Comparison of ENCODE assay signal across 9 cellular contexts in the genomic region with DNA sequence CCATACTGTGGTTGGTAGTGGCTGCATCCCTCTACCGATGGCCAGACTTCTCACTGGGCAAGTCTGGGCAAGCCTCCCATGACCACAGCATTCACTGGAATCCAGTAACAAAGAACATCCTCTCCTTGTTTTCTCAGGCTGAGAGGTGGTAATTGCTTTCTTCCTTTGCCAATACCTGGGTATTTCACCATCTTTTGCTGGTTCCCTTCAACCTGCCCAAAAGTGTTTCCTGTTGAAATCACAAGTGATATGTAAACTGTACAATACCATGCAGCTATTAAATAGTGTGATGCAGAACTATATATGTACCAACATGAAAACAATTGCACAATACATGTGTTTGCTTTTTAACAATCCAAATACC. TPM values are rescaled to one million over a fixed set of nuclear protein-coding genes. Genes with fewer than 3 reads are reported as not detected.
DNase-seq lines count a peak whose midpoint lies in the region; ATAC-seq, FAIRE-seq and TF ChIP-seq lines count a peak whose summit lies in the region.
"Had no signal": no experiment of that assay in that cellular context is flagged by ENCODE, and none has a peak within 500 bp of the region (broad histone marks: within the 10 kb centered on the region; RNA-seq: fewer than 3 reads in every experiment).

A gene (minus strand): TSS at position 55 of the 364 bp plus-strand sequence. CDS start 42,240 bp downstream, outside the sequence.

- H3K27ac ChIP-seq in H1 (ENCODE audit: low read depth, low read length) (peak within 1 kb of the TSS; percentile 80), neuronal stem cell (replicated peaks; ENCODE audit: low read length) (peak within 1 kb of the TSS; percentile 36)

- H3K9ac ChIP-seq in H1 (replicated peaks in 1 of 4; ENCODE audit: extremely low read depth in 1 of 4, low read depth in 3 of 4, low read length in 3 of 4) = peak within 1 kb of the TSS in 3 of 4 experiments; percentile 44 to 72 (median 61); a peak in 5 of 7 replicates
- no peak within 1 kb of the TSS for H3K9ac ChIP-seq in neuronal stem cell (ENCODE audit: low read depth, low read length, poor library complexity)

- peaks cover 0 to 8% (median 1%) of the 10 kb centered on the region in 4 experiments; a peak in 2 of 7 replicates for H3K4me1 ChIP-seq in H1 (replicated peaks in 1 of 4; ENCODE audit: control insufficient read depth in 3 of 4, insufficient read depth in 4 of 4, low read length in 3 of 4)
- H3K4me1 ChIP-seq in neuronal stem cell (ENCODE audit: control insufficient read depth in 2 of 2, insufficient read depth in 1 of 2, low read depth in 1 of 2, low read length in 2 of 2) = peaks cover 5 to 13% of the 10 kb centered on the region in 2 donors

- H2BK120ac ChIP-seq in H1 (replicated peaks; ENCODE audit: low read depth, low read length) (peak within 1 kb of the TSS; percentile 99), neuronal stem cell (ENCODE audit: low read depth, low read length) (no peak within 1 kb of the TSS)

- WGBS in H1 (ENCODE audit: extremely low coverage in 1 of 2, insufficient coverage in 1 of 2, insufficient read length in 1 of 2, insufficient replicate concordance in 2 of 2, low coverage in 1 of 2, low lambda C conversion rate in 2 of 2, missing lambda C conversion rate in 1 of 2), 2 experiments = 38% methylated on average over 1 of the region's 1 CpG; no CpG with 5 or more reads in 1 of the 2 experiments
- no CpG with 5 or more reads among the region's 1 CpG for WGBS in neuronal stem cell (ENCODE audit: extremely low coverage in 2 of 2, insufficient read length in 2 of 2, insufficient replicate concordance in 1 of 2), 2 donors

- no peak within 1 kb of the TSS for H2AK5ac ChIP-seq in H1 (ENCODE audit: low read depth, low read length)
- H2AK5ac ChIP-seq in neuronal stem cell (ENCODE audit: low read depth, low read length) = no peak within 1 kb of the TSS

- no peaks in the 10 kb centered on the region for H3K23me2 ChIP-seq in H1 (ENCODE audit: low read depth, low read length)

- no peak within 1 kb of the TSS for H2BK15ac ChIP-seq in H1 (ENCODE audit: low read length)
- H2BK15ac ChIP-seq in neuronal stem cell (ENCODE audit: low read length) = no peak within 1 kb of the TSS

- H3K79me2 ChIP-seq in H1 (ENCODE audit: control insufficient read depth in 1 of 2, insufficient read depth in 2 of 2, low read length in 2 of 2) = peaks cover 0 to 26% of the 10 kb centered on the region in 2 experiments; a peak in 2 of 4 replicates

- H4K5ac ChIP-seq in H1 (ENCODE audit: insufficient read length, low read depth, low read length) = peak within 1 kb of the TSS; percentile 92

- H3K4me3 ChIP-seq in H1 (ENCODE audit: extremely low read depth in 1 of 4, insufficient read depth in 2 of 4, low read depth in 3 of 4, low read length in 4 of 4) = peak within 1 kb of the TSS; percentile 25 to 63 (median 42)
- H3K4me3 ChIP-seq in neuronal stem cell (ENCODE audit: low read length in 2 of 2) = peak within 1 kb of the TSS; percentile 51 to 76

- H3K4ac ChIP-seq in H1 (replicated peaks; ENCODE audit: insufficient read length, low read depth, low read length) (peak within 1 kb of the TSS; percentile 92), neuronal stem cell (ENCODE audit: low read length) (no peak within 1 kb of the TSS)

- H3K56ac ChIP-seq in H1 (replicated peaks; ENCODE audit: insufficient read length, low read depth, low read length) = peak within 1 kb of the TSS; percentile 93

- H2BK20ac ChIP-seq in H1 (ENCODE audit: low read length) = no peak within 1 kb of the TSS

- TF ChIP-seq RAD21 in H1 (IDR thresholded peaks at IDR 0.05 in 1 of 2, conservative IDR thresholded peaks at IDR 0.05 in 1 of 2; ENCODE audit: low read depth in 2 of 2, low read length in 2 of 2) = no peak

- H4K8ac ChIP-seq in H1 (ENCODE audit: extremely low read depth, insufficient read depth, low read length) (no peak within 1 kb of the TSS), neuronal stem cell (ENCODE audit: low read depth, low read length) (no peak within 1 kb of the TSS)

- H3K4me2 ChIP-seq in H1 (ENCODE audit: insufficient read depth in 1 of 2, low read depth in 2 of 2, low read length in 2 of 2) (peak within 1 kb of the TSS; percentile 54 to 65), neuronal stem cell (ENCODE audit: insufficient read depth, low read length, poor library complexity, severe bottlenecking) (no peak within 1 kb of the TSS)

- H3K18ac ChIP-seq in H1 (ENCODE audit: extremely low read depth, low read length) = peak within 1 kb of the TSS; percentile 76; the same call in 1 of the 2 replicates
- no peak within 1 kb of the TSS for H3K18ac ChIP-seq in neuronal stem cell (ENCODE audit: low read length)

- no peaks in the 10 kb centered on the region for H4K20me1 ChIP-seq in H1 (replicated peaks in 1 of 2; ENCODE audit: control insufficient read depth in 1 of 2, insufficient read depth in 2 of 2, low read length in 2 of 2)

- no peaks in the 10 kb centered on the region for H3K27me3 ChIP-seq in H1 (replicated peaks in 1 of 4; ENCODE audit: control insufficient read depth in 3 of 4, extremely low read depth in 1 of 4, insufficient read depth in 3 of 4, low read length in 3 of 4)
- no peaks in the 10 kb centered on the region for H3K27me3 ChIP-seq in neuronal stem cell (ENCODE audit: control insufficient read depth in 3 of 3, insufficient read depth in 3 of 3, low read depth in 1 of 3, low read length in 3 of 3)

- peak within 1 kb of the TSS; percentile 88; the same call in 1 of the 2 replicates for H2BK5ac ChIP-seq in H1 (ENCODE audit: low read depth, low read length)
- no peak within 1 kb of the TSS for H2BK5ac ChIP-seq in neuronal stem cell (ENCODE audit: low read length)

- POLR2A ChIA-PET in H1 (lab: Charles Lee; ENCODE audit: partially characterized antibody) = no interaction called here

- H3K23ac ChIP-seq in H1 (ENCODE audit: insufficient read length) = no peak within 1 kb of the TSS
- H3K23ac ChIP-seq in neuronal stem cell (ENCODE audit: low read depth, low read length, poor library complexity) = no peak within 1 kb of the TSS

- TF ChIP-seq POLR2A in GM12891 (IDR thresholded peaks at IDR 0.05; ENCODE audit: low read depth, low read length) (no peak), H1 (IDR thresholded peaks at IDR 0.05; ENCODE audit: control extremely low read depth in 1 of 2, low read depth in 2 of 2, low read length in 2 of 2) (peak in 1 of 2 experiments; percentile 81; a peak in 2 of 3 replicates)

- CTCF ChIA-PET in H1 (lab: Charles Lee; ENCODE audit: partially characterized antibody) = no interaction called here

- no peaks in the 10 kb centered on the region for H3K79me1 ChIP-seq in H1 (ENCODE audit: low read depth, low read length)
- H3K79me1 ChIP-seq in neuronal stem cell (ENCODE audit: low read depth, low read length) = no peaks in the 10 kb centered on the region

- TF ChIP-seq CTCF in H1 (IDR thresholded peaks at IDR 0.05; ENCODE audit: control extremely low read depth in 1 of 3, insufficient read depth in 1 of 3, low read depth in 1 of 3, low read length in 3 of 3) = no peak

- H3K14ac ChIP-seq in H1 (ENCODE audit: insufficient read length) (no peak within 1 kb of the TSS), neuronal stem cell (ENCODE audit: low read length) (no peak within 1 kb of the TSS)

- H3K9me3 ChIP-seq in H1 (ENCODE audit: insufficient read depth in 2 of 2, low read depth in 1 of 2, low read length in 1 of 2) (no peaks in the 10 kb centered on the region), neuronal stem cell (replicated peaks in 1 of 2; ENCODE audit: control insufficient read depth in 2 of 2, insufficient read depth in 1 of 2, low read depth in 1 of 2, low read length in 2 of 2) (no peaks in the 10 kb centered on the region)

- H2AFZ ChIP-seq in H1 (ENCODE audit: low read length) (peak within 1 kb of the TSS; percentile 89), neuronal stem cell (ENCODE audit: low read length) (peak within 1 kb of the TSS; percentile 89)

- FAIRE-seq in GM12891 (lab: Jason Lieb, UNC) = no peak
- no peak for FAIRE-seq in H1 (lab: Jason Lieb, UNC)

- DNase-seq in GM12891 (ENCODE audit: insufficient read length, low spot score) = no peak
- peak; percentile 41 for DNase-seq in NCI-H345 treated with DMSO at 0.1 percent for 48 hours (lab: John Stamatoyannopoulos, UW; ENCODE audit: unreplicated experiment)
- DNase-seq in H1 (ENCODE audit: low read depth in 1 of 2, low spot score in 2 of 2) = peak in 1 of 2 experiments; percentile 7
- no peak for DNase-seq in neuronal stem cell (ENCODE audit: low spot score)
- DNase-seq in retina = no peak
- no peak for DNase-seq in stimulated activated naive CD4-positive, alpha-beta T cell (lab: John Stamatoyannopoulos, UW)
- DNase-seq: naive thymus-derived CD8-positive, alpha-beta T cell had no signal

- no peak for ATAC-seq in GM18870 (IDR thresholded peaks at IDR 0.05; ENCODE audit: unreplicated experiment)
- no peak for ATAC-seq in HG03135 (IDR thresholded peaks at IDR 0.05; ENCODE audit: unreplicated experiment)
- ATAC-seq: naive thymus-derived CD8-positive, alpha-beta T cell had no signal

- no peak for TF ChIP-seq EP300 in H1 (IDR thresholded peaks at IDR 0.05; ENCODE audit: borderline replicate concordance in 1 of 2, low read depth in 2 of 2, low read length in 2 of 2)

- H2BK12ac ChIP-seq in H1 (ENCODE audit: low read depth, low read length) (peak within 1 kb of the TSS; percentile 42; the same call in 1 of the 2 replicates), neuronal stem cell (ENCODE audit: low read length) (no peak within 1 kb of the TSS)

- H3K36me3 ChIP-seq in H1 (ENCODE audit: control insufficient read depth in 2 of 4, insufficient read depth in 4 of 4, low read length in 3 of 4) (no peaks in the 10 kb centered on the region), neuronal stem cell (replicated peaks in 1 of 2; ENCODE audit: control insufficient read depth in 2 of 2, insufficient read depth in 2 of 2, low read length in 2 of 2) (no peaks in the 10 kb centered on the region)

- H4K91ac ChIP-seq in H1 (replicated peaks; ENCODE audit: insufficient read length, low read length) = peak within 1 kb of the TSS; percentile 95
- H4K91ac ChIP-seq in neuronal stem cell (ENCODE audit: low read depth, low read length, poor library complexity) = no peak within 1 kb of the TSS

TF ChIP-seq in H1, 55 proteins besides CTCF, POLR2A, EP300 and RAD21 (continues in another document):
- TF ChIP-seq KDM4A (IDR thresholded peaks at IDR 0.05; ENCODE audit: low read depth, low read length, severe bottlenecking) (no peak), TBP (IDR thresholded peaks at IDR 0.05; ENCODE audit: low read depth, low read length) (peak; percentile 33)

RNA-seq across cellular contexts. Expression of the gene that starts here (rescaled TPM):
- polyA plus RNA-seq in GM12891 (2012; ENCODE audit: low read depth, missing spikeins) = 0.09 TPM
- total RNA-seq in H1 (2021; fragmentation: NEBNext Ultra II Directional; extraction: Animal tissue kit (Norgen Biotek cat#: 25700)) = 0.33 and 0.37 TPM in 2 replicates
- 0.11 and 0.17 TPM in 2 replicates for polyA plus RNA-seq in H1 (2011; rRNA removed)
- 0.19 TPM for polyA plus RNA-seq in H1 (2011; cell fraction: cytosol; rRNA removed)
- polyA plus RNA-seq in H1 (2011; cell fraction: nucleus; rRNA removed) = 0.76 TPM
- 0.17 to 0.35 TPM (median 0.29 TPM) in 4 replicates for polyA plus RNA-seq in H1 (2012, experiment 1 of 2)
- 0.09 TPM for polyA plus RNA-seq in H1 (2012, experiment 2 of 2)
- 0.85 TPM for polyA plus RNA-seq in H1 (2013, experiment 1 of 2)
- polyA plus RNA-seq in H1 (2013, experiment 2 of 2) = 0.70 TPM
- polyA minus RNA-seq in H1 (2011; rRNA and poly(A)+ RNA removed) = 0.28 and 0.71 TPM in 2 replicates
- 0.59 TPM for polyA minus RNA-seq in H1 (2011; cell fraction: cytosol; rRNA and poly(A)+ RNA removed)
- polyA minus RNA-seq in H1 (2011; cell fraction: nucleus; rRNA and poly(A)+ RNA removed) = 2.3 TPM
- 11.0 TPM for polyA plus RNA-seq in neuronal stem cell (2013, experiment 1 of 2)
- polyA plus RNA-seq in neuronal stem cell (2013, experiment 2 of 2) = 11.7 TPM
- total RNA-seq: naive thymus-derived CD8-positive, alpha-beta T cell had no signal
- polyA plus RNA-seq: naive thymus-derived CD8-positive, alpha-beta T cell had no signal
